22 cellular contexts compared by ENCODE assay signal in genomic region chr5:143138839-143139238, GRCh38.
"Had no signal": no experiment of that assay in that cellular context is flagged by ENCODE, and none has a peak within 500 bp of the region (broad histone marks: within the 10 kb centered on the region; RNA-seq: fewer than 3 reads in every experiment).

No MANE protein-coding gene starts in this region.

- ATAC-seq: left lung; lower lobe of right lung; natural killer cell treated with Interleukin-12 subunit alpha and Interleukin-12 subunit beta and Interleukin-15 and Interleukin-18, amount 100 ng/mL, for 72 hours; right lobe of liver; stimulated activated memory B cell treated with anti-CD40 and anti-IgM and Interleukin-4, amounts not matched to agents 10 μg/mL and 1 μg/mL and 100 μg/mL, for 72 hours had no signal

- H3K27ac ChIP-seq: left lung, lower lobe of right lung, neural progenitor cell, ovary, right lobe of liver, spleen, tibial artery, upper lobe of left lung, uterus had no signal

- H3K9me3 ChIP-seq: heart right ventricle, left lung, lower lobe of right lung, ovary, right lobe of liver, spleen, tibial artery, upper lobe of left lung, uterus had no signal

- H3K36me3 ChIP-seq: neural progenitor cell, ovary, right lobe of liver, uterus had no signal

- H3K27me3 ChIP-seq: dorsolateral prefrontal cortex, heart right ventricle, left lung, neural progenitor cell, ovary, right lobe of liver, spleen, tibial artery, upper lobe of left lung, uterus had no signal

- H3K4me3 ChIP-seq: dorsolateral prefrontal cortex, heart right ventricle, left lung, lower lobe of right lung, neural progenitor cell, ovary, right lobe of liver, spleen, tibial artery, upper lobe of left lung, uterus had no signal

- FAIRE-seq: frontal cortex, keratinocyte had no signal

- DNase-seq: cortex of kidney; dorsolateral prefrontal cortex; effector CD8-positive, alpha-beta T cell; heart right ventricle; immature natural killer cell; left lung; lower lobe of right lung; nucleus accumbens; ovary; right lobe of liver; spleen; stimulated activated CD4-positive, alpha-beta T cell treated with anti-CD3 and anti-CD28 coated beads, Interleukin-15, amount 100 ng/mL, for 24 hours; stimulated activated CD4-positive, alpha-beta T cell treated with anti-CD3 and anti-CD28 coated beads, Interleukin-1b, Interleukin-23, amount 100 ng/mL, for 48 hours; stimulated activated CD4-positive, alpha-beta T cell treated with anti-CD3 and anti-CD28 coated beads, Interleukin-4, amount 100 ng/mL, for 24 hours; tibial artery; upper lobe of left lung; uterus had no signal

- H3K4me1 ChIP-seq: lower lobe of right lung, uterus had no signal
